10 cellular contexts compared by ENCODE assay signal in genomic region chr20:50655325-50655880, GRCh38. TPM values are rescaled to one million over a fixed set of nuclear protein-coding genes. Genes with fewer than 3 reads are reported as not detected.
DNase-seq lines count a peak whose midpoint lies in the region; ATAC-seq and TF ChIP-seq lines count a peak whose summit lies in the region.
"Had no signal": no experiment of that assay in that cellular context is flagged by ENCODE, and none has a peak within 500 bp of the region (broad histone marks: within the 10 kb centered on the region; RNA-seq: fewer than 3 reads in every experiment).

No MANE protein-coding gene starts in this region.

- H3K27me3 ChIP-seq in lung (ENCODE audit: control insufficient read depth, insufficient read depth) (no peaks in the 10 kb centered on the region), transverse colon (no peaks in the 10 kb centered on the region)

- H3K27ac ChIP-seq in coronary artery (peak overlapping the region; percentile 51 to 83), lung (ENCODE audit: low read depth in 1 of 2, low read length in 1 of 2) (peak overlapping the region; percentile 24 to 40), transverse colon (peak overlapping the region; percentile 81 to 86 (median 84))
- H3K27ac ChIP-seq: 22Rv1 had no signal

- H3K36me3 ChIP-seq in lung (ENCODE audit: control insufficient read depth in 2 of 2, insufficient read depth in 2 of 2, low read length in 2 of 2), result no peaks in the 10 kb centered on the region
- no peaks in the 10 kb centered on the region for H3K36me3 ChIP-seq in transverse colon

- in situ Hi-C loops in transverse colon (cut with MboI; ENCODE audit: low pct_ligation_motif_present in 1 of 4, low pct_unique_long_range_greater_than_20kb in 1 of 4, low sequenced_read_pairs in 3 of 4), result no loop called here

- no peak for TF ChIP-seq CTCF in coronary artery (IDR thresholded peaks at IDR 0.05)
- no peak for TF ChIP-seq CTCF in lung (IDR thresholded peaks at IDR 0.05; ENCODE audit: control extremely low read depth, extremely low read depth)
- TF ChIP-seq CTCF in transverse colon (IDR thresholded peaks at IDR 0.05), result no peak

- intact Hi-C loops in transverse colon (cut with DNase I; ENCODE audit: low total_unique reads), result no loop called here

- peak; percentile 24 for TF ChIP-seq EP300 in transverse colon (IDR thresholded peaks at IDR 0.05; ENCODE audit: low read depth)

- H3K4me1 ChIP-seq in lung (ENCODE audit: control insufficient read depth in 2 of 2, insufficient read depth in 2 of 2, low read length in 2 of 2) (peaks cover 2 to 6% of the 10 kb centered on the region in 2 donors), transverse colon (peaks cover 0 to 33% (median 10%) of the 10 kb centered on the region in 4 donors)

- DNase-seq in DMS 273 (lab: John Stamatoyannopoulos, UW; ENCODE audit: unreplicated experiment) (peak; percentile 55), DMS 273 treated with DMSO at 0.1 percent for 48 hours (lab: John Stamatoyannopoulos, UW) (no peak), coronary artery (ENCODE audit: low spot score) (peak; percentile 82), lung (ENCODE audit: low spot score) (no peak), transverse colon (peak; percentile 58), NK-92 (lab: John Stamatoyannopoulos, UW; ENCODE audit: unreplicated experiment) (no peak)
- no peak for DNase-seq in activated CD4-positive, alpha-beta T cell treated with anti-CD3 and anti-CD28 coated beads for 1 hour
- DNase-seq in activated CD4-positive, alpha-beta T cell treated with anti-CD3 and anti-CD28 coated beads, Interleukin-2, amount 50 U/mL, for 1 hour, result no peak
- DNase-seq: NCI-H2029 treated with DMSO at 0.1 percent for 48 hours had no signal

- no peak for TF ChIP-seq POLR2A in transverse colon (IDR thresholded peaks at IDR 0.05)

- WGBS in lung, 2 donors, result 71 to 76% methylated on average over 15 of the region's 15 CpGs
- 71 to 76% methylated on average over 1 to 15 of the region's 15 CpGs for WGBS in transverse colon (ENCODE audit: low coverage in 1 of 2), 2 donors

- no peak for ATAC-seq in lung (ENCODE audit: insufficient read depth, low FRiP score)

- H3K4me3 ChIP-seq in coronary artery (peak overlapping the region; percentile 59), lung (no peak overlapping the region), transverse colon (peak overlapping the region in 1 of 4 donors; percentile 16)

- H3K9me3 ChIP-seq in lung (ENCODE audit: control insufficient read depth in 2 of 2, insufficient read depth in 1 of 2, low read length in 1 of 2), result no peaks in the 10 kb centered on the region
- H3K9me3 ChIP-seq in transverse colon, result no peaks in the 10 kb centered on the region

RNA-seq across cellular contexts. Expression of gene RIPOR3, which starts 35.9 kb away (rescaled TPM):
- total RNA-seq in lung (1 to 10 TPM; 4.3 to 7.9 TPM), transverse colon (10 to 100 TPM in 1 of 4 donors, 1 to 10 TPM in 3; 4.6 to 15.7 (median 8.7) TPM)
- polyA plus RNA-seq in lung, result 1 to 10 TPM; 7.4 to 9.9 TPM

Comparison
In these comparisons a context has a peak if more than half of its experiments do, and no peak if none do; other contexts are left out.
1. DNase-seq: peak in DMS 273 (single experiment), coronary artery (single experiment) and transverse colon (single experiment); none in DMS 273 treated with DMSO at 0.1 percent for 48 hours (single experiment), lung (single experiment), activated CD4-positive, alpha-beta T cell treated with anti-CD3 and anti-CD28 coated beads for 1 hour (single experiment), activated CD4-positive, alpha-beta T cell treated with anti-CD3 and anti-CD28 coated beads, Interleukin-2, amount 50 U/mL, for 1 hour (single experiment) and NK-92 (single experiment).
2. H3K27ac ChIP-seq: peak in every context shown above with its lines; median percentile 84 in transverse colon; 67 in coronary artery; 32 in lung.